ENCODE assay signal across 8 cellular contexts in genomic region chr13:52450012-52450792, GRCh38. TPM values are rescaled to one million over a fixed set of nuclear protein-coding genes. Genes with fewer than 3 reads are reported as not detected.
DNase-seq lines count a peak whose midpoint lies in the region; ATAC-seq and TF ChIP-seq lines count a peak whose summit lies in the region.

TSS of gene VPS36 (minus strand) at chr13:52450634. CDS start at chr13:52450594, 40 bp downstream.

- peak within 1 kb of the TSS; percentile 90 to 94 (median 91) for H3K4me3 Mint-ChIP-seq in nephron
- H3K4me3 Mint-ChIP-seq in stimulated activated naive CD8-positive, alpha-beta T cell treated with anti-CD3 and anti-CD28 coated beads, Interleukin-15, Interleukin-2, amounts not matched to agents 100 ng/mL and 50 ng/mL, for 24 hours, result peak within 1 kb of the TSS; percentile 95

- H3K36me3 ChIP-seq in RWPE2 (ENCODE audit: low read depth), result peaks cover 19% of the 10 kb centered on the region

- peaks cover 41% of the 10 kb centered on the region for H3K4me1 ChIP-seq in RWPE2 (ENCODE audit: insufficient read depth, poor library complexity, severe bottlenecking)

- ATAC-seq in RWPE2 (ENCODE audit: low read depth), result peak; percentile 73

- no peaks in the 10 kb centered on the region for H3K36me3 Mint-ChIP-seq in nephron (ENCODE audit: low read depth)
- H3K36me3 Mint-ChIP-seq in stimulated activated naive CD8-positive, alpha-beta T cell treated with anti-CD3 and anti-CD28 coated beads, Interleukin-15, Interleukin-2, amounts not matched to agents 100 ng/mL and 50 ng/mL, for 24 hours (ENCODE audit: low read depth), result peaks cover 5% of the 10 kb centered on the region

- peak within 1 kb of the TSS; percentile 80 to 92 (median 92) for H3K27ac Mint-ChIP-seq in nephron
- peak within 1 kb of the TSS; percentile 93 for H3K27ac Mint-ChIP-seq in stimulated activated naive CD8-positive, alpha-beta T cell treated with anti-CD3 and anti-CD28 coated beads, Interleukin-15, Interleukin-2, amounts not matched to agents 100 ng/mL and 50 ng/mL, for 24 hours

- TF ChIP-seq CTCF in RWPE2 (IDR thresholded peaks at IDR 0.05; ENCODE audit: poor library complexity, severe bottlenecking) (peak; percentile 99), fibroblast of pulmonary artery (IDR thresholded peaks at IDR 0.05; ENCODE audit: low read length, missing control alignments) (peak; percentile 66), nephron (IDR thresholded peaks at IDR 0.05; ENCODE audit: unreplicated experiment in 3 of 3) (peak; percentile 100)

- H3K4me3 ChIP-seq in RWPE2 (ENCODE audit: severe bottlenecking), result peak within 1 kb of the TSS; percentile 95
- peak within 1 kb of the TSS; percentile 89 for H3K4me3 ChIP-seq in fibroblast of pulmonary artery (replicated peaks; ENCODE audit: low read depth, low read length)

- H3K27me3 Mint-ChIP-seq in nephron (ENCODE audit: low read depth), result peaks cover 4% of the 10 kb centered on the region
- H3K27me3 Mint-ChIP-seq in stimulated activated naive CD8-positive, alpha-beta T cell treated with anti-CD3 and anti-CD28 coated beads, Interleukin-15, Interleukin-2, amounts not matched to agents 100 ng/mL and 50 ng/mL, for 24 hours, result no peaks in the 10 kb centered on the region

- no peaks in the 10 kb centered on the region for H3K9me3 Mint-ChIP-seq in nephron
- no peaks in the 10 kb centered on the region for H3K9me3 Mint-ChIP-seq in stimulated activated naive CD8-positive, alpha-beta T cell treated with anti-CD3 and anti-CD28 coated beads, Interleukin-15, Interleukin-2, amounts not matched to agents 100 ng/mL and 50 ng/mL, for 24 hours

- H3K27ac ChIP-seq in RWPE2 (ENCODE audit: poor library complexity, severe bottlenecking), result peak within 1 kb of the TSS; percentile 74

- DNase-seq in ELR (ENCODE audit: low read depth) (peak; percentile 94), H4 (ENCODE audit: low spot score) (peak; percentile 78), LoVo (ENCODE audit: low spot score) (peak; percentile 97), RWPE2 (ENCODE audit: low spot score) (peak; percentile 83), fibroblast of pulmonary artery (ENCODE audit: low read depth) (peak; percentile 95)
- DNase-seq in activated T-helper 9 cell treated with anti-CD3 and anti-CD28 coated beads, Interleukin-2, amount 50 U/mL, for 16 hours (ENCODE audit: low read depth), result peak; percentile 96

- H3K27me3 ChIP-seq in RWPE2 (ENCODE audit: insufficient read depth, poor library complexity, severe bottlenecking), result no peaks in the 10 kb centered on the region

- no peaks in the 10 kb centered on the region for H3K9me3 ChIP-seq in RWPE2 (ENCODE audit: severe bottlenecking)

- H3K4me1 Mint-ChIP-seq in nephron, result peaks cover 34% of the 10 kb centered on the region
- H3K4me1 Mint-ChIP-seq in stimulated activated naive CD8-positive, alpha-beta T cell treated with anti-CD3 and anti-CD28 coated beads, Interleukin-15, Interleukin-2, amounts not matched to agents 100 ng/mL and 50 ng/mL, for 24 hours (ENCODE audit: low read depth), result peaks cover 43% of the 10 kb centered on the region

RNA-seq across cellular contexts. Expression of gene VPS36, which starts in this region (rescaled TPM):
- 17.9 and 26.7 TPM in 2 replicates for total RNA-seq in H4 (2014; rRNA removed; shearing (Covaris generic))

Comparison
In these comparisons a context has a peak if more than half of its experiments do, and no peak if none do; other contexts are left out.
1. Peak in every context shown above with its lines: DNase-seq, ATAC-seq, H3K4me3 ChIP-seq and H3K27ac ChIP-seq.